ENCODE assay signal across 1 cellular context in genomic region chr2:69628325-69629038, GRCh38.
TF ChIP-seq lines count a peak whose summit lies in the region.

No MANE protein-coding gene starts in this region.

TF ChIP-seq in GM12878, 131 proteins besides CTCF, POLR2A, EP300 and RAD21:
- TF ChIP-seq SPI1 (IDR thresholded peaks at IDR 0.05; ENCODE audit: borderline replicate concordance, insufficient read depth, low read depth, low read length): peak; percentile 66; the same call in 1 of the 2 replicates
- TF ChIP-seq NFXL1 (IDR thresholded peaks at IDR 0.05; ENCODE audit: borderline replicate concordance): no peak
- TF ChIP-seq CBX3 (IDR thresholded peaks at IDR 0.05; ENCODE audit: borderline replicate concordance, low read depth): no peak
